ENCODE assay signal across 26 cellular contexts in the genomic region with DNA sequence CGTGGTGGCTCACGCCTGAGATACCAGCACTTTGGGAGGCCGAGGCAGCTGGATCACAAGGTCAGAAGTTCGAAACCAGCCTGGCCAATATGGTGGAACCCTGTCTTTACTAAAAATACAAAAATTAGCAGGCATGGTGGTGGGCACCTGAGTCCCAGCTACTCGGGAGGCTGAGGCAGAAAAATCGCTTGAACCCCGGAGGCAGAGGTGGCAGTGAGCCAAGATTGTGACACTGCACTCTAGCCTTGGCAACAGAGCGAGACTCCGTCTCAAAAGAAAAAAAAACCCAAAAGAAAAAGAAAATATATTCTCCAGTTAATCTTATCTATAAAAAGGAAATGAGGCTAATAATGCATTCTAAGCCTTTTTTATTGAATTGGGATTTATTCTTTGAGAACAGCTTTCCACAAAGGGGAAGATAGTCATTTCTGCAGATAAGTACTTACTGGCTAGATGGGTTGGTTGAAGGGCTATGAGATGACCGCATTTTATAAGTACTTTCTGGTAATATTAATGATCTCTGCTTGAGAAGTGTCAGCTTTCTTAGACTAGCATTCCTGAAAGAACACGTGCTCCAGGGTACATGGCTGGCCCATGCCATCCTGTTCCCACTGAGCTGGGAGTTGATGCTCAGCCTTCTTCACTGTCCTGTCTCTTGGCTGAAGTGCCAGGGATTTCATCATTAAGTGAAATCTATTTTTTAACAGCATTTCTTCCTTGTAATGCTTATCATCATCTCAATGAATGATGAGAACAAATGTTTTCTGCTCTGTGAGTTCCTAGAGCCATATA. TPM values are rescaled to one million over a fixed set of nuclear protein-coding genes. Genes with fewer than 3 reads are reported as not detected.
DNase-seq lines count a peak whose midpoint lies in the region; ATAC-seq, FAIRE-seq and TF ChIP-seq lines count a peak whose summit lies in the region.
"Had no signal": no experiment of that assay in that cellular context is flagged by ENCODE, and none has a peak within 500 bp of the region (broad histone marks: within the 10 kb centered on the region; RNA-seq: fewer than 3 reads in every experiment).

No MANE protein-coding gene starts in this region.

- SMC1A ChIA-PET in GM12878 (lab: Charles Lee; ENCODE audit: uncharacterized antibody, unreplicated experiment), result interaction anchor here (1.1 to 4.9 kb wide), 8 partner anchors 9 to 384 kb away, joined by 3 to 56 read pairs (median 10); a partner anchor contains a TSS

- RAD21 ChIA-PET in GM12878 (lab: Charles Lee; ENCODE audit: unreplicated experiment), result interaction anchor here (0.7 to 3.2 kb wide), 6 partner anchors 23 to 225 kb away, joined by 3 to 21 read pairs (median 4); a partner anchor contains a TSS

- peaks cover 15% of the 10 kb centered on the region for H3K4me1 Mint-ChIP-seq in activated naive CD4-positive, alpha-beta T cell treated with anti-CD3 and anti-CD28 coated beads for 36 hours (ENCODE audit: low read depth)
- H3K4me1 Mint-ChIP-seq in stimulated activated effector memory CD8-positive, alpha-beta T cell treated with anti-CD3 and anti-CD28 coated beads, Interleukin-12 subunit alpha, Interleukin-12 subunit beta, amount 100 ng/mL, for 72 hours, result no peaks in the 10 kb centered on the region

- peak overlapping the region; percentile 92 for H3K27ac ChIP-seq in GM12878 (ENCODE audit: control insufficient read depth, insufficient read depth)
- peak overlapping the region in 2 of 59 donors; percentile 3 to 6 for H3K27ac ChIP-seq in dorsolateral prefrontal cortex
- H3K27ac ChIP-seq: C4-2B, cardiac muscle cell, testis had no signal

- H4K20me1 ChIP-seq in GM12878 (ENCODE audit: control insufficient read depth, insufficient read depth), result no peaks in the 10 kb centered on the region

- peak overlapping the region; percentile 56 for H3K27ac Mint-ChIP-seq in activated naive CD4-positive, alpha-beta T cell treated with anti-CD3 and anti-CD28 coated beads for 36 hours
- H3K27ac Mint-ChIP-seq in stimulated activated effector memory CD8-positive, alpha-beta T cell treated with anti-CD3 and anti-CD28 coated beads, Interleukin-12 subunit alpha, Interleukin-12 subunit beta, amount 100 ng/mL, for 72 hours, result peak overlapping the region; percentile 45

- FAIRE-seq in GM19239 (lab: Jason Lieb, UNC) (peak; percentile 61), GM12878 (lab: Jason Lieb, UNC) (no peak)
- FAIRE-seq: H54, HTR-8/SVneo, keratinocyte had no signal

- no peak for ATAC-seq in GM12878
- no peak for ATAC-seq in stimulated activated effector memory CD8-positive, alpha-beta T cell treated with anti-CD3 and anti-CD28 coated beads, Interleukin-12 subunit alpha, Interleukin-12 subunit beta, amount 100 ng/mL, for 72 hours

- intact Hi-C loops in activated naive CD4-positive, alpha-beta T cell treated with anti-CD3 and anti-CD28 coated beads for 36 hours (cut with micrococcal nuclease), result no loop called here
- intact Hi-C loops in GM12878 (cut with micrococcal nuclease; ENCODE audit: unreplicated experiment) (no loop called here), dorsolateral prefrontal cortex (cut with DNase I) (no loop called here)

- H3K9me3 ChIP-seq in GM12878 (replicated peaks; ENCODE audit: control insufficient read depth, insufficient read depth, low read length), result no peaks in the 10 kb centered on the region
- H3K9me3 ChIP-seq: testis had no signal

- no peak overlapping the region for H3K9ac ChIP-seq in GM12878 (ENCODE audit: control insufficient read depth, insufficient read depth, low read length)

- TF ChIP-seq CTCF in GM12878 (IDR thresholded peaks at IDR 0.05 in 2 of 3, conservative IDR thresholded peaks at IDR 0.05 in 1 of 3; ENCODE audit: control insufficient read depth in 2 of 3, extremely low read depth in 1 of 3, insufficient read depth in 1 of 3, low read depth in 3 of 3, low read length in 3 of 3), result no peak
- no peak for TF ChIP-seq CTCF in GM20000 (IDR thresholded peaks at IDR 0.05; ENCODE audit: extremely low read depth, missing control alignments)
- TF ChIP-seq CTCF in dorsolateral prefrontal cortex (IDR thresholded peaks at IDR 0.05 in 54 of 56, conservative IDR thresholded peaks at IDR 0.05 in 2 of 56; ENCODE audit: low read depth in 1 of 56, partially characterized antibody in 56 of 56), result no peak

- H3K27me3 Mint-ChIP-seq in activated naive CD4-positive, alpha-beta T cell treated with anti-CD3 and anti-CD28 coated beads for 36 hours (ENCODE audit: low read depth), result no peaks in the 10 kb centered on the region
- H3K27me3 Mint-ChIP-seq: naive B cell had no signal

- no peak for TF ChIP-seq POLR2A in GM12878 (IDR thresholded peaks at IDR 0.05; ENCODE audit: low read depth, low read length)

- no peak for TF ChIP-seq EP300 in GM12878 (IDR thresholded peaks at IDR 0.05; ENCODE audit: borderline replicate concordance in 1 of 2, control insufficient read depth in 1 of 2, low read depth in 2 of 2, low read length in 2 of 2)

- H3K4me3 Mint-ChIP-seq in activated naive CD4-positive, alpha-beta T cell treated with anti-CD3 and anti-CD28 coated beads for 36 hours, result no peak overlapping the region
- H3K4me3 Mint-ChIP-seq in stimulated activated effector memory CD8-positive, alpha-beta T cell treated with anti-CD3 and anti-CD28 coated beads, Interleukin-12 subunit alpha, Interleukin-12 subunit beta, amount 100 ng/mL, for 72 hours, result no peak overlapping the region
- H3K4me3 Mint-ChIP-seq: naive B cell had no signal

- no peak for DNase-seq in activated naive CD4-positive, alpha-beta T cell treated with anti-CD3 and anti-CD28 coated beads for 36 hours
- DNase-seq in activated naive CD4-positive, alpha-beta T cell treated with anti-CD3 and anti-CD28 coated beads, Interleukin-2, amount 50 U/mL, for 16 hours, result no peak
- DNase-seq in GM19239 (ENCODE audit: insufficient read length, low spot score) (no peak), GM12878 (ENCODE audit: low read depth, low spot score) (no peak), GM20000 (ENCODE audit: low spot score) (no peak), DMS 273 (lab: John Stamatoyannopoulos, UW; ENCODE audit: unreplicated experiment) (no peak), dorsolateral prefrontal cortex (no peak)
- DNase-seq in stimulated activated effector memory CD8-positive, alpha-beta T cell treated with anti-CD3 and anti-CD28 coated beads, Interleukin-12 subunit alpha, Interleukin-12 subunit beta, amount 100 ng/mL, for 72 hours (ENCODE audit: low spot score in 2 of 2), result no peak
- DNase-seq: activated CD4-positive, CD25-positive, alpha-beta regulatory T cell; activated CD8-positive, alpha-beta memory T cell treated with anti-CD3 and anti-CD28 coated beads for 24 hours; amniotic stem cell; DMS153; foreskin melanocyte; GF-D8; Kasumi-1; mammary epithelial cell; naive B cell; NCI-H526; RPMI8226; T1000; testis had no signal

- POLR2A ChIA-PET in GM12878 (lab: Charles Lee), result interaction anchor here (0.6 to 3.7 kb wide), 7 partner anchors 16 to 33 kb away, joined by 3 to 20 read pairs (median 4); no protein-coding TSS in a partner anchor

- no peak overlapping the region for H2AFZ ChIP-seq in GM12878 (ENCODE audit: control insufficient read depth, low read depth, low read length)

- H3K4me1 ChIP-seq in GM12878 (ENCODE audit: control insufficient read depth, insufficient read depth, low read length), result peaks cover 29% of the 10 kb centered on the region
- H3K4me1 ChIP-seq: testis had no signal

- H3K79me2 ChIP-seq in GM12878 (ENCODE audit: control insufficient read depth, insufficient read depth, low read length), result peaks cover 17% of the 10 kb centered on the region

- CTCF ChIA-PET in activated naive CD4-positive, alpha-beta T cell treated with anti-CD3 and anti-CD28 coated beads for 36 hours (lab: Charles Lee), result interaction anchor here (0.6 to 1.6 kb wide), 3 partner anchors 124 to 385 kb away, joined by 3 read pairs; no protein-coding TSS in a partner anchor
- CTCF ChIA-PET in GM12878 (lab: Yijun Ruan, JAX), result interaction anchor here (1.1 to 2.3 kb wide), 5 partner anchors 13 to 269 kb away, joined by 3 to 6 read pairs (median 4); no protein-coding TSS in a partner anchor

- TF ChIP-seq RAD21 in GM12878 (IDR thresholded peaks at IDR 0.05; ENCODE audit: insufficient read depth, low read depth, low read length), result no peak

- no peaks in the 10 kb centered on the region for H3K9me3 Mint-ChIP-seq in activated naive CD4-positive, alpha-beta T cell treated with anti-CD3 and anti-CD28 coated beads for 36 hours
- no peaks in the 10 kb centered on the region for H3K9me3 Mint-ChIP-seq in stimulated activated effector memory CD8-positive, alpha-beta T cell treated with anti-CD3 and anti-CD28 coated beads, Interleukin-12 subunit alpha, Interleukin-12 subunit beta, amount 100 ng/mL, for 72 hours
- H3K9me3 Mint-ChIP-seq: naive B cell had no signal

- peaks cover 5 to 42% of the 10 kb centered on the region in 2 experiments for H3K36me3 ChIP-seq in GM12878 (ENCODE audit: control insufficient read depth in 2 of 2, insufficient read depth in 2 of 2, low read length in 1 of 2)

- H3K4me2 ChIP-seq in GM12878 (ENCODE audit: control insufficient read depth, insufficient read depth), result peak overlapping the region; percentile 18; the same call in 1 of the 2 replicates

- in situ Hi-C loops in GM12878 (cut with MboI), result no loop called here

- WGBS in GM12878 (ENCODE audit: insufficient coverage, insufficient replicate concordance, low lambda C conversion rate, missing lambda C conversion rate), result 92% methylated on average over 11 of the region's 11 CpGs

- H3K4me3 ChIP-seq in GM12878 (no peak overlapping the region), dorsolateral prefrontal cortex (no peak overlapping the region)
- H3K4me3 ChIP-seq: cardiac muscle cell, testis had no signal

- BruUV-seq in GM12878 (replicated peaks; lab: Mats Ljungman, UMichigan), result no TSS peak

- H3K36me3 Mint-ChIP-seq in activated naive CD4-positive, alpha-beta T cell treated with anti-CD3 and anti-CD28 coated beads for 36 hours (ENCODE audit: low read depth), result peaks cover 42% of the 10 kb centered on the region
- H3K36me3 Mint-ChIP-seq in stimulated activated effector memory CD8-positive, alpha-beta T cell treated with anti-CD3 and anti-CD28 coated beads, Interleukin-12 subunit alpha, Interleukin-12 subunit beta, amount 100 ng/mL, for 72 hours, result peaks cover 100% of the 10 kb centered on the region

- H3K27me3 ChIP-seq in GM12878 (replicated peaks in 1 of 2; ENCODE audit: control insufficient read depth in 2 of 2, insufficient read depth in 2 of 2, low read length in 1 of 2), result no peaks in the 10 kb centered on the region
- H3K27me3 ChIP-seq in dorsolateral prefrontal cortex, result no peaks in the 10 kb centered on the region
- H3K27me3 ChIP-seq: cardiac muscle cell, testis had no signal

RNA-seq across cellular contexts. Expression of a gene that starts 57.9 kb away (rescaled TPM):
- 1 to 10 TPM; 8.2 TPM for total RNA-seq in activated naive CD4-positive, alpha-beta T cell treated with anti-CD3 and anti-CD28 coated beads for 36 hours
- 20.8 and 22.8 TPM in 2 replicates for total RNA-seq in GM12878 (2013; cell fraction: nucleolus; rRNA removed)
- 8.8 and 12.6 TPM in 2 replicates for total RNA-seq in GM12878 (2014; rRNA removed)
- 17.9 and 18.5 TPM in 2 replicates for total RNA-seq in GM12878 (2014; rRNA removed; fragmentation: Illumina TruSeq; extraction: Trizol)
- 9.7 and 11.1 TPM in 2 replicates for total RNA-seq in GM12878 (2021)
- polyA plus RNA-seq in GM12878 (2011; ENCODE audit: low read depth), result 3.1 TPM
- 7.0 and 11.1 TPM in 2 replicates for polyA plus RNA-seq in GM12878 (2011; rRNA removed)
- 1.5 and 1.9 TPM in 2 replicates for polyA plus RNA-seq in GM12878 (2011; cell fraction: cytosol; rRNA removed)
- 6.6 and 7.8 TPM in 2 replicates for polyA plus RNA-seq in GM12878 (2011; cell fraction: nucleus; rRNA removed)
- polyA plus RNA-seq in GM12878 (2012), result 5.5 and 6.8 TPM in 2 replicates
- 17.1 and 21.0 TPM in 2 replicates for polyA plus RNA-seq in GM12878 (2014; fragmentation: Illumina TruSeq; extraction: Trizol)
- 10 to 100 TPM in 1 of 2 experiments, 1 to 10 TPM in 1; 8.2 to 10.7 TPM for polyA plus RNA-seq in GM12878 (2014; fragmentation: Nextera tagmentation; extraction: Ambion mirVana)
- polyA plus RNA-seq in GM12878 (2014; rRNA removed), result 6.6 and 6.7 TPM in 2 replicates
- polyA plus RNA-seq in GM12878 (2016; fragmentation: Nextera tagmentation; extraction: Ambion mirVana), result 10 to 100 TPM; 11.2 to 11.9 TPM
- polyA minus RNA-seq in GM12878 (2011; rRNA and poly(A)+ RNA removed), result 2.4 and 3.1 TPM in 2 replicates
- polyA minus RNA-seq in GM12878 (2011; cell fraction: cytosol; rRNA and poly(A)+ RNA removed), result 1.7 and 2.7 TPM in 2 replicates
- polyA minus RNA-seq in GM12878 (2011; cell fraction: nucleus; rRNA and poly(A)+ RNA removed), result 2.9 and 3.9 TPM in 2 replicates
- 1 to 10 TPM; 1.5 to 4.7 (median 3.1) TPM for total RNA-seq in dorsolateral prefrontal cortex

RNA-seq across cellular contexts. Expression of a gene that starts 58.2 kb away (rescaled TPM):
- 10 to 100 TPM; 12.9 to 16.6 TPM for total RNA-seq in activated naive CD4-positive, alpha-beta T cell treated with anti-CD3 and anti-CD28 coated beads for 36 hours
- 79.1 and 97.4 TPM in 2 replicates for total RNA-seq in GM12878 (2013; cell fraction: nucleolus; rRNA removed)
- total RNA-seq in GM12878 (2014; rRNA removed) (13.7 and 20.8 TPM in 2 replicates), GM12878 (2014; rRNA removed; fragmentation: Illumina TruSeq; extraction: Trizol) (21.1 and 21.6 TPM in 2 replicates), GM12878 (2021) (13.9 and 16.9 TPM in 2 replicates), dorsolateral prefrontal cortex (10 to 100 TPM in 114 of 120 experiments, 1 to 10 TPM in 6; 7.5 to 30.3 (median 15.5) TPM)
- 3.1 TPM for polyA plus RNA-seq in GM12878 (2011; ENCODE audit: low read depth)
- polyA plus RNA-seq in GM12878 (2011; rRNA removed) (25.1 and 43.8 TPM in 2 replicates), GM12878 (2014; fragmentation: Illumina TruSeq; extraction: Trizol) (26.6 and 36.5 TPM in 2 replicates), GM12878 (2014; fragmentation: Nextera tagmentation; extraction: Ambion mirVana) (10 to 100 TPM; 17.1 to 22.3 TPM), GM12878 (2014; rRNA removed) (15.0 and 24.4 TPM in 2 replicates), GM12878 (2016; fragmentation: Nextera tagmentation; extraction: Ambion mirVana) (10 to 100 TPM; 18.9 to 23.3 TPM)
- polyA plus RNA-seq in GM12878 (2011; cell fraction: cytosol; rRNA removed), result 4.9 and 6.2 TPM in 2 replicates
- polyA plus RNA-seq in GM12878 (2011; cell fraction: nucleus; rRNA removed), result 40.5 and 42.3 TPM in 2 replicates
- polyA plus RNA-seq in GM12878 (2012), result 7.2 and 10.6 TPM in 2 replicates
- 5.1 and 9.0 TPM in 2 replicates for polyA minus RNA-seq in GM12878 (2011; rRNA and poly(A)+ RNA removed)
- polyA minus RNA-seq in GM12878 (2011; cell fraction: cytosol; rRNA and poly(A)+ RNA removed), result 6.1 and 6.4 TPM in 2 replicates
- polyA minus RNA-seq in GM12878 (2011; cell fraction: nucleus; rRNA and poly(A)+ RNA removed), result 10.6 and 14.3 TPM in 2 replicates
